ENCODE assay signal across 8 cellular contexts in the genomic region with DNA sequence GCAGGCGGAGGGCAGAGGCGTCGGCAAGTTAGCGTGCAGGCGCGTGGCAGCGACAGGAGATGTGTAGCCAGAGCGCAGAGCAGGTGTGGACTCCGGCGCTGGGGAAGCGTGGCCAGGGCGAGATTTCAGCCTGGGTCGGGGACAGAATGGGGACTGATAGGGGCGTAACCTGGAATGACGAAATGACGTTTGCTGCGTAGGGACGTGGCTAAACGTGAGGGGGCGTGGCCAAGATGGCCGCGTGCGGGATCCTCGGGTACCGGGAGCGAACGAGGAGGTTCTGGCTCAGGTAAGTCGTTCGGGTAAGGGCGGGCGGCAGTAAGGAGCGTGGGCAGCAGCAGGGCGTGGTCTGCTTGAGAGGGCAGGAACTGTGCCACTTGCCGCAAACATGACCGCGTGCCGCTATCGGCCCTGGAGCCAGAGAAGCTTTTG. TPM values are rescaled to one million over a fixed set of nuclear protein-coding genes. Genes with fewer than 3 reads are reported as not detected.
DNase-seq lines count a peak whose midpoint lies in the region; ATAC-seq and TF ChIP-seq lines count a peak whose summit lies in the region.

No MANE protein-coding gene starts in this region.

- H3K27ac ChIP-seq in endodermal cell (ENCODE audit: low read depth, low read length) = peak overlapping the region; percentile 95
- peak overlapping the region; percentile 99 to 100 for H3K27ac ChIP-seq in mucosa of rectum (ENCODE audit: low read depth in 2 of 2, low read length in 2 of 2)

- no peak overlapping the region for H3K4me3 Mint-ChIP-seq in activated CD4-positive, alpha-beta memory T cell treated with anti-CD3 and anti-CD28 coated beads, Interleukin-2, amount 10 ng/mL, durations not matched to agents 7 days and 5 days
- H3K4me3 Mint-ChIP-seq in endodermal cell = no peak overlapping the region

- H3K4me1 Mint-ChIP-seq in activated CD4-positive, alpha-beta memory T cell treated with anti-CD3 and anti-CD28 coated beads, Interleukin-2, amount 10 ng/mL, durations not matched to agents 7 days and 5 days = peaks cover 38% of the 10 kb centered on the region
- H3K4me1 Mint-ChIP-seq in endodermal cell = peaks cover 49% of the 10 kb centered on the region

- peak; percentile 69 for ATAC-seq in HG03342 (IDR thresholded peaks at IDR 0.05; ENCODE audit: unreplicated experiment)

- WGBS in endodermal cell (ENCODE audit: insufficient coverage in 1 of 2, insufficient read length in 1 of 2), 2 experiments = 0% methylated on average over 7 to 38 of the region's 38 CpGs

- H3K27me3 Mint-ChIP-seq in activated CD4-positive, alpha-beta memory T cell treated with anti-CD3 and anti-CD28 coated beads, Interleukin-2, amount 10 ng/mL, durations not matched to agents 7 days and 5 days = peaks cover 3% of the 10 kb centered on the region
- no peaks in the 10 kb centered on the region for H3K27me3 Mint-ChIP-seq in endodermal cell (ENCODE audit: insufficient read depth)

- CTCF ChIA-PET in BJ (lab: Yijun Ruan, JAX) = interaction anchor here (1.0 kb wide), 1 partner anchor 207 kb away, joined by 3 read pairs; no protein-coding TSS in a partner anchor
- CTCF ChIA-PET in activated CD4-positive, alpha-beta memory T cell treated with anti-CD3 and anti-CD28 coated beads, Interleukin-2, amount 10 ng/mL, durations not matched to agents 7 days and 5 days (lab: Charles Lee) = no interaction called here

- DNase-seq in BJ (ENCODE audit: low read depth) = no peak
- peak; percentile 58 for DNase-seq in GM19238 (ENCODE audit: insufficient read length, low spot score)
- peak; percentile 87 for DNase-seq in NCI-H510A treated with DMSO at 0.1 percent for 48 hours (lab: John Stamatoyannopoulos, UW)
- DNase-seq in activated CD4-positive, alpha-beta memory T cell treated with anti-CD3 and anti-CD28 coated beads, Interleukin-2, amount 10 ng/mL, durations not matched to agents 7 days and 5 days = peak; percentile 78
- peak; percentile 91 for DNase-seq in endodermal cell
- DNase-seq in stimulated activated CD8-positive, alpha-beta memory T cell treated with anti-CD3 and anti-CD28 coated beads, Interleukin-4, amount 100 ng/mL, for 4 hours (ENCODE audit: low read depth in 2 of 2, low spot score in 1 of 2) = peak; percentile 63 to 84

- H3K36me3 ChIP-seq in BJ (ENCODE audit: control insufficient read depth, insufficient read depth, low read length) (no peaks in the 10 kb centered on the region), endodermal cell (ENCODE audit: control insufficient read depth, insufficient read depth, low read length) (peaks cover 9% of the 10 kb centered on the region), mucosa of rectum (ENCODE audit: control insufficient read depth in 2 of 2, insufficient read depth in 2 of 2, low read length in 2 of 2) (peaks cover under 1 to 5% of the 10 kb centered on the region in 2 donors)

- no peaks in the 10 kb centered on the region for H3K4me1 ChIP-seq in endodermal cell (ENCODE audit: control insufficient read depth, insufficient read depth, low read length)
- peaks cover 12 to 17% of the 10 kb centered on the region in 2 donors for H3K4me1 ChIP-seq in mucosa of rectum (ENCODE audit: control insufficient read depth in 2 of 2, insufficient read depth in 2 of 2, low read length in 2 of 2)

- H3K27me3 ChIP-seq in BJ (ENCODE audit: control insufficient read depth, insufficient read depth, low read length) (no peaks in the 10 kb centered on the region), endodermal cell (ENCODE audit: control insufficient read depth, insufficient read depth, low read length, poor library complexity, severe bottlenecking) (no peaks in the 10 kb centered on the region), mucosa of rectum (ENCODE audit: control insufficient read depth in 2 of 2, insufficient read depth in 2 of 2, low read length in 2 of 2) (peaks cover 1 to 2% of the 10 kb centered on the region in 2 donors)

- H3K27ac Mint-ChIP-seq in activated CD4-positive, alpha-beta memory T cell treated with anti-CD3 and anti-CD28 coated beads, Interleukin-2, amount 10 ng/mL, durations not matched to agents 7 days and 5 days = no peak overlapping the region
- no peak overlapping the region for H3K27ac Mint-ChIP-seq in endodermal cell

- H3K9me3 Mint-ChIP-seq in activated CD4-positive, alpha-beta memory T cell treated with anti-CD3 and anti-CD28 coated beads, Interleukin-2, amount 10 ng/mL, durations not matched to agents 7 days and 5 days = no peaks in the 10 kb centered on the region
- peaks cover 4% of the 10 kb centered on the region for H3K9me3 Mint-ChIP-seq in endodermal cell

- POLR2A ChIA-PET in BJ (lab: Charles Lee) = no interaction called here
- POLR2A ChIA-PET in activated CD4-positive, alpha-beta memory T cell treated with anti-CD3 and anti-CD28 coated beads, Interleukin-2, amount 10 ng/mL, durations not matched to agents 7 days and 5 days (lab: Charles Lee) = interaction anchor here (1.2 to 4.1 kb wide), 6 partner anchors 10 to 179 kb away, joined by 3 to 27 read pairs (median 8); partner anchors contain the start of genes AP1S2, CA5B and ZRSR2

- TF ChIP-seq CTCF in BJ (IDR thresholded peaks at IDR 0.05; ENCODE audit: insufficient read depth, low read depth, low read length) (no peak), endodermal cell (conservative IDR thresholded peaks at IDR 0.05) (no peak)

- H3K9me3 ChIP-seq in endodermal cell (ENCODE audit: control insufficient read depth, low read length) (no peaks in the 10 kb centered on the region), mucosa of rectum (ENCODE audit: control insufficient read depth in 2 of 2, low read length in 2 of 2) (no peaks in the 10 kb centered on the region)

- H3K9ac ChIP-seq in endodermal cell (ENCODE audit: extremely low read depth, low read length, poor library complexity, severe bottlenecking) = peak overlapping the region; percentile 85
- H3K9ac ChIP-seq in mucosa of rectum (ENCODE audit: low read depth in 1 of 2, low read length in 2 of 2) = peak overlapping the region; percentile 91 to 98

- H3K36me3 Mint-ChIP-seq in activated CD4-positive, alpha-beta memory T cell treated with anti-CD3 and anti-CD28 coated beads, Interleukin-2, amount 10 ng/mL, durations not matched to agents 7 days and 5 days (ENCODE audit: low read depth) = peaks cover 2% of the 10 kb centered on the region
- peaks cover 11% of the 10 kb centered on the region for H3K36me3 Mint-ChIP-seq in endodermal cell (ENCODE audit: low read depth)

- H3K4me3 ChIP-seq in BJ (ENCODE audit: low read depth, low read length) (peak overlapping the region; percentile 85), endodermal cell (ENCODE audit: low read length) (peak overlapping the region; percentile 93), mucosa of rectum (ENCODE audit: low read length in 2 of 2) (peak overlapping the region; percentile 98 to 99)

RNA-seq across cellular contexts. Expression of gene CLTRN, which starts 10.9 kb away (rescaled TPM):
- 0.15 and 0.21 TPM in 2 replicates for polyA plus RNA-seq in BJ (2011; rRNA removed)
- polyA minus RNA-seq in BJ (2011; rRNA and poly(A)+ RNA removed) = not detected in 2 replicates
- under 1 TPM in 1 of 2 experiments, not detected in 1; 0.18 TPM for total RNA-seq in activated CD4-positive, alpha-beta memory T cell treated with anti-CD3 and anti-CD28 coated beads, Interleukin-2, amount 10 ng/mL, durations not matched to agents 7 days and 5 days
- 1 to 10 TPM; 1.8 to 8.5 TPM for total RNA-seq in endodermal cell
- polyA plus RNA-seq in endodermal cell (2013, experiment 1 of 2) = 4.4 TPM
- polyA plus RNA-seq in endodermal cell (2013, experiment 2 of 2) = 5.3 TPM
